ENCODE assay signal across 1 cellular context in genomic region chr4:150501019-150501727, GRCh38.
TF ChIP-seq lines count a peak whose summit lies in the region.

No MANE protein-coding gene starts in this region.

TF ChIP-seq in SK-N-SH, 30 proteins besides CTCF, POLR2A, EP300 and RAD21 (continued from another document):
- TF ChIP-seq REST (IDR thresholded peaks at IDR 0.05; ENCODE audit: low read depth, low read length) = no peak
- no peak for TF ChIP-seq CHD2 (IDR thresholded peaks at IDR 0.05; ENCODE audit: low read length, partially characterized antibody)
- no peak for TF ChIP-seq JUND (IDR thresholded peaks at IDR 0.05)
